In the genomic region with DNA sequence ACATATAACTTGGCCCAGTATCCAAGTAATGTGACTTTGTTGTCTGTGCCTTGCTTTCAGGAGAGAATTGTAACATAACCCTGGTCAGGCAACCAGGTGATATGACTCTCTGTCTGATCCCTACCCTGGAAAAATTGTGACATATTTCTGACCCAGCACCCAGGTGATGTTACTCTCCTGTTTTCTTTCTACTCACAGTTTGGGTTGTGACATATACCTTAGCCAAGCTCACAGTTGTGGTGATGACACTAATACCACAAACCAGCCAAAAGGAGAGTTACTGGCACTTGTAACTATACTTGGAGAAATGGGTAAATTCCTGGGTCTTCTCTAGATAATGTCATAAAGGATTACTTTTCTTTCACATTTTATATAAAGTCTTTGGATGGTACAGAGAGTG, we compare ENCODE assay signal across 21 cellular contexts.
"Had no signal": no experiment of that assay in that cellular context is flagged by ENCODE, and none has a peak within 500 bp of the region (broad histone marks: within the 10 kb centered on the region; RNA-seq: fewer than 3 reads in every experiment).

No MANE protein-coding gene starts in this region.

- H3K36me3 ChIP-seq: gastrocnemius medialis, prostate gland, thoracic aorta had no signal

- H3K27me3 ChIP-seq: gastrocnemius medialis, right atrium auricular region, tibial nerve, upper lobe of left lung had no signal

- H3K4me3 ChIP-seq: coronary artery, gastrocnemius medialis, lower lobe of right lung, prostate gland, right atrium auricular region, smooth muscle cell, thoracic aorta, tibial nerve, upper lobe of left lung had no signal

- H3K4me1 ChIP-seq: gastrocnemius medialis, lower lobe of right lung, prostate gland, right atrium auricular region, tibial nerve, upper lobe of left lung had no signal

- H3K27ac Mint-ChIP-seq: naive thymus-derived CD8-positive, alpha-beta T cell had no signal

- ATAC-seq: gastrocnemius medialis; left ventricle myocardium superior; lower lobe of right lung; naive thymus-derived CD8-positive, alpha-beta T cell; sciatic nerve had no signal

- H3K4me3 Mint-ChIP-seq: naive thymus-derived CD8-positive, alpha-beta T cell; neural crest cell had no signal

- DNase-seq: dermis blood vessel endothelial cell; effector memory CD4-positive, alpha-beta T cell; gastrocnemius medialis; head of caudate nucleus; left ventricle myocardium superior; lower lobe of right lung; naive thymus-derived CD8-positive, alpha-beta T cell; stimulated activated CD4-positive, alpha-beta T cell treated with anti-CD3 and anti-CD28 coated beads, Interleukin-12 subunit alpha, Interleukin-12 subunit beta, amount 100 ng/mL, for 4 hours; stimulated activated CD4-positive, alpha-beta T cell treated with anti-CD3 and anti-CD28 coated beads, Interleukin-1b, Interleukin-23, amount 100 ng/mL, for 48 hours; stimulated activated CD4-positive, alpha-beta T cell treated with anti-CD3 and anti-CD28 coated beads, Interleukin-4, amount 100 ng/mL, for 1 hour; stimulated activated CD8-positive, alpha-beta memory T cell treated with anti-CD3 and anti-CD28 coated beads, Interleukin-4, amount 100 ng/mL, for 48 hours; stimulated activated naive CD4-positive, alpha-beta T cell treated with Interleukin-2 at 50 U/mL for 16 hours; upper lobe of left lung had no signal

- H3K4me2 ChIP-seq: smooth muscle cell had no signal

- H3K27ac ChIP-seq: coronary artery, gastrocnemius medialis, lower lobe of right lung, prostate gland, right atrium auricular region, thoracic aorta, tibial nerve, upper lobe of left lung had no signal

- H3K27me3 Mint-ChIP-seq: naive thymus-derived CD8-positive, alpha-beta T cell had no signal

- H3K9me3 ChIP-seq: gastrocnemius medialis, lower lobe of right lung, prostate gland, right atrium auricular region, thoracic aorta, tibial nerve, upper lobe of left lung had no signal
